ENCODE assay signal across 8 cellular contexts in genomic region chr14:71855399-71856036, GRCh38.
A peak's percentile ranks its signal among the peaks of the same experiment; 100 is the strongest.
DNase-seq lines count a peak whose midpoint lies in the region; ATAC-seq and TF ChIP-seq lines count a peak whose summit lies in the region.

No MANE protein-coding gene starts in this region.

- no peak overlapping the region for H3K27ac Mint-ChIP-seq in activated CD8-positive, alpha-beta T cell treated with anti-CD3 and anti-CD28 coated beads for 36 hours
- H3K27ac Mint-ChIP-seq in naive thymus-derived CD8-positive, alpha-beta T cell, result no peak overlapping the region

- TF ChIP-seq POLR2A in erythroblast (IDR thresholded peaks at IDR 0.05; ENCODE audit: low read length), result no peak

- H3K4me1 ChIP-seq in tibial artery, result peaks cover 0 to 8% (median 3%) of the 10 kb centered on the region in 4 donors

- no peak overlapping the region for H3K4me3 ChIP-seq in tibial artery

- CTCF ChIA-PET in activated CD8-positive, alpha-beta T cell treated with anti-CD3 and anti-CD28 coated beads for 36 hours (lab: Charles Lee), result interaction anchor here (0.6 to 2.3 kb wide), 33 partner anchors 9 to 751 kb away, joined by 3 to 14 read pairs (median 3); no protein-coding TSS in a partner anchor

- H3K4me3 Mint-ChIP-seq in activated CD8-positive, alpha-beta T cell treated with anti-CD3 and anti-CD28 coated beads for 36 hours, result no peak overlapping the region
- H3K4me3 Mint-ChIP-seq in naive thymus-derived CD8-positive, alpha-beta T cell, result no peak overlapping the region

- no peak overlapping the region for H3K27ac ChIP-seq in tibial artery

- H3K4me1 Mint-ChIP-seq in activated CD8-positive, alpha-beta T cell treated with anti-CD3 and anti-CD28 coated beads for 36 hours (ENCODE audit: low read depth), result peaks cover 8% of the 10 kb centered on the region
- peaks cover 0 to 7% (median 4%) of the 10 kb centered on the region in 4 donors for H3K4me1 Mint-ChIP-seq in naive thymus-derived CD8-positive, alpha-beta T cell

- H3K27me3 Mint-ChIP-seq in activated CD8-positive, alpha-beta T cell treated with anti-CD3 and anti-CD28 coated beads for 36 hours, result peaks cover 37% of the 10 kb centered on the region
- H3K27me3 Mint-ChIP-seq in naive thymus-derived CD8-positive, alpha-beta T cell, result peaks cover 36 to 60% (median 47%) of the 10 kb centered on the region in 5 donors

- DNase-seq in AG20443 (ENCODE audit: low spot score), result peak; percentile 86
- peak; percentile 49 for DNase-seq in NCI-H460 (ENCODE audit: extremely low read depth, low read depth)
- DNase-seq in activated CD8-positive, alpha-beta T cell treated with anti-CD3 and anti-CD28 coated beads for 36 hours, result peak; percentile 77
- peak; percentile 48 to 75 for DNase-seq in erythroblast (lab: John Stamatoyannopoulos, UW)
- peak in 6 of 10 donors; percentile 6 to 29 (median 16) for DNase-seq in naive thymus-derived CD8-positive, alpha-beta T cell
- peak; percentile 74 to 77 for DNase-seq in tibial artery

- no peaks in the 10 kb centered on the region for H3K9me3 ChIP-seq in tibial artery

- TF ChIP-seq CTCF in activated CD8-positive, alpha-beta T cell treated with anti-CD3 and anti-CD28 coated beads for 36 hours (IDR thresholded peaks at IDR 0.05), result peak; percentile 86
- TF ChIP-seq CTCF in tibial artery (IDR thresholded peaks at IDR 0.05), result peak; percentile 65 to 69

- intact Hi-C loops in activated CD8-positive, alpha-beta T cell treated with anti-CD3 and anti-CD28 coated beads for 36 hours (cut with micrococcal nuclease), result no loop called here
- intact Hi-C loops in tibial artery (cut with DNase I; ENCODE audit: low total_unique reads), result no loop called here

- POLR2A ChIA-PET in activated CD8-positive, alpha-beta T cell treated with anti-CD3 and anti-CD28 coated beads for 36 hours (lab: Charles Lee), result no interaction called here
- POLR2A ChIA-PET in naive thymus-derived CD8-positive, alpha-beta T cell (lab: Charles Lee), result no interaction called here

- H3K36me3 ChIP-seq in tibial artery, result no peaks in the 10 kb centered on the region

- ATAC-seq in GM18861 (IDR thresholded peaks at IDR 0.05; ENCODE audit: unreplicated experiment), result peak; percentile 8
- ATAC-seq in activated CD8-positive, alpha-beta T cell treated with anti-CD3 and anti-CD28 coated beads for 36 hours, result no peak
- ATAC-seq in naive thymus-derived CD8-positive, alpha-beta T cell, result no peak
- no peak for ATAC-seq in HG03460 (IDR thresholded peaks at IDR 0.05; ENCODE audit: unreplicated experiment)

- H3K9me3 Mint-ChIP-seq in activated CD8-positive, alpha-beta T cell treated with anti-CD3 and anti-CD28 coated beads for 36 hours, result peaks cover 6% of the 10 kb centered on the region
- peaks cover 0 to 32% (median 13%) of the 10 kb centered on the region in 9 donors for H3K9me3 Mint-ChIP-seq in naive thymus-derived CD8-positive, alpha-beta T cell

- H3K36me3 Mint-ChIP-seq in activated CD8-positive, alpha-beta T cell treated with anti-CD3 and anti-CD28 coated beads for 36 hours (ENCODE audit: low read depth), result no peaks in the 10 kb centered on the region
- peaks cover 2 to 19% (median 4%) of the 10 kb centered on the region in 3 donors for H3K36me3 Mint-ChIP-seq in naive thymus-derived CD8-positive, alpha-beta T cell

- H3K27me3 ChIP-seq in tibial artery, result no peaks in the 10 kb centered on the region

Comparison
In these comparisons a context has a peak if more than half of its experiments do, and no peak if none do; other contexts are left out.
1. DNase-seq: peak in every context shown above with its lines; median percentile 86 in AG20443; 77 in activated CD8-positive, alpha-beta T cell treated with anti-CD3 and anti-CD28 coated beads for 36 hours; 76 in tibial artery; 62 in erythroblast; 49 in NCI-H460; 16 in naive thymus-derived CD8-positive, alpha-beta T cell.